ENCODE assay signal across 24 cellular contexts in genomic region chr15:60061758-60062157, GRCh38. TPM values are rescaled to one million over a fixed set of nuclear protein-coding genes. Genes with fewer than 3 reads are reported as not detected.
A peak's percentile ranks its signal among the peaks of the same experiment; 100 is the strongest.
DNase-seq lines count a peak whose midpoint lies in the region; TF ChIP-seq lines count a peak whose summit lies in the region.
"Had no signal": no experiment of that assay in that cellular context is flagged by ENCODE, and none has a peak within 500 bp of the region (broad histone marks: within the 10 kb centered on the region; RNA-seq: fewer than 3 reads in every experiment).

No MANE protein-coding gene starts in this region.

- H3K4me3 ChIP-seq in adipocyte (ENCODE audit: low read length) (peak overlapping the region; percentile 35), esophagus muscularis mucosa (no peak overlapping the region)
- H3K4me3 ChIP-seq: BLaER1, GM12878 had no signal

- WGBS in esophagus muscularis mucosa: 93% methylated on average over 1 of the region's 1 CpG

- H3K4me1 ChIP-seq in adipocyte (ENCODE audit: control insufficient read depth, insufficient read depth, low read length): peaks cover 3% of the 10 kb centered on the region
- H3K4me1 ChIP-seq in esophagus muscularis mucosa: no peaks in the 10 kb centered on the region
- H3K4me1 ChIP-seq: BE2C had no signal

- no peak for TF ChIP-seq POLR2A in esophagus muscularis mucosa (IDR thresholded peaks at IDR 0.05; ENCODE audit: low read depth)

- DNase-seq in adipocyte (ENCODE audit: low read depth) (no peak), esophagus muscularis mucosa (ENCODE audit: extremely low spot score) (peak; percentile 8), NCI-H2107 (lab: John Stamatoyannopoulos, UW) (no peak), NCI-H774 (lab: John Stamatoyannopoulos, UW) (no peak), activated gamma-delta T cell (lab: John Stamatoyannopoulos, UW) (no peak)
- DNase-seq: 8988T; ACHN; BE2C; C1 segment of cervical spinal cord; CD4-positive, alpha-beta memory T cell; CD4-positive, CD25-positive, alpha-beta regulatory T cell; CD8-positive, alpha-beta memory T cell; COR-L47; DMS 273 treated with DMSO at 0.1 percent for 48 hours; DMS153; DMS53; DMS79; DND-41; EL; GDM1 had no signal

- H3K9ac ChIP-seq in adipocyte (ENCODE audit: low read length): no peak overlapping the region
- H3K9ac ChIP-seq: BLaER1 had no signal

- H3K9me3 ChIP-seq in adipocyte (ENCODE audit: control insufficient read depth, low read length) (peaks cover 17% of the 10 kb centered on the region), esophagus muscularis mucosa (peaks cover 0 to 30% (median 19%) of the 10 kb centered on the region in 4 donors)

- H3K36me3 ChIP-seq in adipocyte (ENCODE audit: control insufficient read depth, insufficient read depth, low read length, severe bottlenecking): no peaks in the 10 kb centered on the region
- no peaks in the 10 kb centered on the region for H3K36me3 ChIP-seq in esophagus muscularis mucosa
- H3K36me3 ChIP-seq: BE2C, BLaER1 had no signal

- peaks cover 11% of the 10 kb centered on the region for H3K27me3 ChIP-seq in adipocyte (replicated peaks; ENCODE audit: control insufficient read depth, insufficient read depth, low read length)
- H3K27me3 ChIP-seq in esophagus muscularis mucosa: peaks cover 0 to 28% (median 0%) of the 10 kb centered on the region in 4 donors
- H3K27me3 ChIP-seq: BLaER1 had no signal

- TF ChIP-seq EP300 in esophagus muscularis mucosa (IDR thresholded peaks at IDR 0.05): no peak

- no peak overlapping the region for H3K27ac ChIP-seq in esophagus muscularis mucosa (replicated peaks in 1 of 4)
- H3K27ac ChIP-seq: BLaER1 had no signal

- intact Hi-C loops in esophagus muscularis mucosa (cut with DNase I): no loop called here

- no peak for TF ChIP-seq CTCF in esophagus muscularis mucosa (IDR thresholded peaks at IDR 0.05)

RNA-seq across cellular contexts. Expression of gene FOXB1, which starts 57.6 kb away (rescaled TPM):
- not detected for total RNA-seq in esophagus muscularis mucosa
- total RNA-seq: A673, G401, GM12878 had no signal
